Comparison of ENCODE assay signal across 9 cellular contexts in the genomic region with DNA sequence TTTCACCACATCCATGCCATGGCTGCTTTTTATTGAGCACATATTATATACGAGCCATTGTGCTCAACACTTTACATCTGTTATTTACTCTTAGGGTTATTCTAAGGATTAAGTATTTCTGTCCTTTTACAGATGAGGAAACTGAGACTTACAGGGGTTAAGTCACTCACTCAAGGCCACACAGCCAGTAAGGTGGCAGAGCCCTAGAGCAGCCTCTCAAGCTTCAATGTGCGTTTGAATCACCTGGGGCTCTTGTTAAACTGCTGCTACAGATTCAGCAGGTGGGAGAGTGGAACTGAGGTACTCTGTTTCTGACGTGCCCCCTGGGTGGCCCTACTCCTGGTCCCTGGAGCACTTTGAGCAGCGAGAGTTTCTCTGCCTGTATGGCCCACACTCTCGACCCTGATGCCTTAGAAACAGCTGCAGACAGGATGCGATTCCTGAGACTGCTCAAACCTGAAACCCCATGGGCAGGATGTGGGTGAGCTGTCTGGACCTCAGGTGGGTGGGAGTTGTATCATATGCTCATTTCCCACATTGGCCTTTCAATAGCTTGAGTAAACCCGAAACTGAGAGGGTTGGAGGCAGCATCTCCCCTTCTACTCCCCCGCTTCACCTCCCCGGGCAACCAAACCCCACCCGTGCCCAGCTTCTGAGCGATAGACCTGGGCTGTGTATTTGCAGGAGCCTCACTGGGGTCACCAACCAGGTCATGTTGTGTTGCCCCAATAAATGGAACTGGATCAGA.
A peak's percentile ranks its signal among the peaks of the same experiment; 100 is the strongest.
DNase-seq lines count a peak whose midpoint lies in the region; ATAC-seq, FAIRE-seq and TF ChIP-seq lines count a peak whose summit lies in the region.
"Had no signal": no experiment of that assay in that cellular context is flagged by ENCODE, and none has a peak within 500 bp of the region (broad histone marks: within the 10 kb centered on the region; RNA-seq: fewer than 3 reads in every experiment).

No MANE protein-coding gene starts in this region.

- H4K20me1 ChIP-seq in BLaER1 treated with 17β-estradiol and CSF1 and Interleukin-3, amounts not matched to agents 10 nM and 100 nM = no peaks in the 10 kb centered on the region; a peak in 1 of 22 replicates
- H4K20me1 ChIP-seq in MM.1S (ENCODE audit: insufficient read depth, low read length) = no peaks in the 10 kb centered on the region

- peaks cover 10% of the 10 kb centered on the region for H3K79me2 ChIP-seq in MM.1S (ENCODE audit: low read length)

- no peak overlapping the region for H3K4me3 ChIP-seq in BLaER1 treated with 17β-estradiol and CSF1 and Interleukin-3, amounts not matched to agents 10 nM and 100 nM
- peak overlapping the region; percentile 21; the same call in 1 of the 2 replicates for H3K4me3 ChIP-seq in MM.1S (ENCODE audit: low read length)

- H2AFZ ChIP-seq in MM.1S (ENCODE audit: low read length) = no peak overlapping the region

- H3K9me2 ChIP-seq in MM.1S (replicated peaks; ENCODE audit: insufficient read depth, low read length) = no peaks in the 10 kb centered on the region

- no peaks in the 10 kb centered on the region for H3K27me3 ChIP-seq in BLaER1 treated with 17β-estradiol and CSF1 and Interleukin-3, amounts not matched to agents 10 nM and 100 nM
- H3K27me3 ChIP-seq in MM.1S (replicated peaks; ENCODE audit: insufficient read depth, low read length) = no peaks in the 10 kb centered on the region

- DNase-seq in MM.1S = peak; percentile 95
- DNase-seq in activated effector memory CD4-positive, alpha-beta T cell treated with anti-CD3 and anti-CD28 coated beads, Interleukin-2, amount 50 U/mL, for 16 hours = peak; percentile 90
- DNase-seq in stimulated activated CD8-positive, alpha-beta memory T cell treated with anti-CD3 and anti-CD28 coated beads, Interleukin-2, amount 100 ng/mL, for 48 hours (ENCODE audit: low read depth in 2 of 2) = peak; percentile 66 to 72
- DNase-seq in GM03348 (ENCODE audit: low spot score) = no peak
- DNase-seq in H54 (ENCODE audit: insufficient read length, low spot score) = no peak

- no peak overlapping the region for H3K9ac ChIP-seq in BLaER1 treated with 17β-estradiol and CSF1 and Interleukin-3, amounts not matched to agents 10 nM and 100 nM
- H3K9ac ChIP-seq in MM.1S (ENCODE audit: low read length) = peak overlapping the region; percentile 22; the same call in 1 of the 2 replicates

- peaks cover 9 to 16% (median 12%) of the 10 kb centered on the region in 10 experiments; a peak in 19 of 20 replicates for H3K4me1 ChIP-seq in BLaER1 treated with 17β-estradiol and CSF1 and Interleukin-3, amounts not matched to agents 10 nM and 100 nM
- H3K4me1 ChIP-seq in MM.1S (ENCODE audit: low read length) = peaks cover 36% of the 10 kb centered on the region

- no peaks in the 10 kb centered on the region for H3K36me3 ChIP-seq in BLaER1 treated with 17β-estradiol and CSF1 and Interleukin-3, amounts not matched to agents 10 nM and 100 nM
- H3K36me3 ChIP-seq in MM.1S (replicated peaks; ENCODE audit: insufficient read depth, low read length) = no peaks in the 10 kb centered on the region

- H3F3A ChIP-seq in MM.1S (ENCODE audit: insufficient read depth, low read length) = peaks cover 12% of the 10 kb centered on the region

- H3K27ac ChIP-seq in BLaER1 treated with 17β-estradiol and CSF1 and Interleukin-3, amounts not matched to agents 10 nM and 100 nM = no peak overlapping the region
- peak overlapping the region; percentile 81 for H3K27ac ChIP-seq in MM.1S (ENCODE audit: low read length)

- TF ChIP-seq POLR2A in H54 (IDR thresholded peaks at IDR 0.05; ENCODE audit: low read depth, low read length) = no peak

- TF ChIP-seq CTCF in MM.1S (IDR thresholded peaks at IDR 0.05; ENCODE audit: low read length) = no peak

- peak overlapping the region in 9 of 11 experiments; percentile 2 to 56 (median 35); a peak in 15 of 22 replicates for H3K4me2 ChIP-seq in BLaER1 treated with 17β-estradiol and CSF1 and Interleukin-3, amounts not matched to agents 10 nM and 100 nM
- H3K4me2 ChIP-seq in MM.1S (ENCODE audit: low read depth, low read length) = peak overlapping the region; percentile 67

- ATAC-seq in GM21423 (IDR thresholded peaks at IDR 0.05; ENCODE audit: unreplicated experiment) = peak; percentile 97
- no peak for ATAC-seq in SK-N-SH treated with all-trans-retinoic acid at 6 μM for 48 hours

- peaks cover 0 to 11% (median 0%) of the 10 kb centered on the region in 11 experiments; a peak in 4 of 22 replicates for H3K9me3 ChIP-seq in BLaER1 treated with 17β-estradiol and CSF1 and Interleukin-3, amounts not matched to agents 10 nM and 100 nM (replicated peaks in 1 of 11)
- no peaks in the 10 kb centered on the region for H3K9me3 ChIP-seq in MM.1S (replicated peaks; ENCODE audit: insufficient read depth, low read length)

- no peak for FAIRE-seq in H54 (lab: Jason Lieb, UNC)
- FAIRE-seq: TTC549 had no signal

TF ChIP-seq in SK-N-SH treated with all-trans-retinoic acid at 6 μM for 48 hours, 23 proteins besides CTCF, POLR2A, EP300 and RAD21:
- TF ChIP-seq, protein P1, sequence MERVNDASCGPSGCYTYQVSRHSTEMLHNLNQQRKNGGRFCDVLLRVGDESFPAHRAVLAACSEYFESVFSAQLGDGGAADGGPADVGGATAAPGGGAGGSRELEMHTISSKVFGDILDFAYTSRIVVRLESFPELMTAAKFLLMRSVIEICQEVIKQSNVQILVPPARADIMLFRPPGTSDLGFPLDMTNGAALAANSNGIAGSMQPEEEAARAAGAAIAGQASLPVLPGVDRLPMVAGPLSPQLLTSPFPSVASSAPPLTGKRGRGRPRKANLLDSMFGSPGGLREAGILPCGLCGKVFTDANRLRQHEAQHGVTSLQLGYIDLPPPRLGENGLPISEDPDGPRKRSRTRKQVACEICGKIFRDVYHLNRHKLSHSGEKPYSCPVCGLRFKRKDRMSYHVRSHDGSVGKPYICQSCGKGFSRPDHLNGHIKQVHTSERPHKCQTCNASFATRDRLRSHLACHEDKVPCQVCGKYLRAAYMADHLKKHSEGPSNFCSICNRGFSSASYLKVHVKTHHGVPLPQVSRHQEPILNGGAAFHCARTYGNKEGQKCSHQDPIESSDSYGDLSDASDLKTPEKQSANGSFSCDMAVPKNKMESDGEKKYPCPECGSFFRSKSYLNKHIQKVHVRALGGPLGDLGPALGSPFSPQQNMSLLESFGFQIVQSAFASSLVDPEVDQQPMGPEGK (CRISPR knock-in tag; IDR thresholded peaks at IDR 0.05; ENCODE audit: borderline replicate concordance) = no peak
- no peak for TF ChIP-seq ZFP30 (CRISPR knock-in tag; IDR thresholded peaks at IDR 0.05)
- TF ChIP-seq TOX (CRISPR knock-in tag; IDR thresholded peaks at IDR 0.05; ENCODE audit: borderline replicate concordance) = no peak
- no peak for TF ChIP-seq ARNTL (CRISPR knock-in tag; IDR thresholded peaks at IDR 0.05; ENCODE audit: borderline replicate concordance, low read depth)
- no peak for TF ChIP-seq SNAI2 (CRISPR knock-in tag; IDR thresholded peaks at IDR 0.05)
- TF ChIP-seq ZNF565 (CRISPR knock-in tag; conservative IDR thresholded peaks at IDR 0.05; ENCODE audit: low read depth) = no peak
- TF ChIP-seq ZNF8 (CRISPR knock-in tag; IDR thresholded peaks at IDR 0.05) = no peak
- no peak for TF ChIP-seq ZC3H10 (CRISPR knock-in tag; IDR thresholded peaks at IDR 0.05)
- TF ChIP-seq PPARA (CRISPR knock-in tag; IDR thresholded peaks at IDR 0.05; ENCODE audit: borderline replicate concordance) = no peak
- no peak for TF ChIP-seq RARB (CRISPR knock-in tag; IDR thresholded peaks at IDR 0.05)
- no peak for TF ChIP-seq OSR1 (CRISPR knock-in tag; IDR thresholded peaks at IDR 0.05)
- TF ChIP-seq TCF4 (CRISPR knock-in tag; IDR thresholded peaks at IDR 0.05; ENCODE audit: borderline replicate concordance) = no peak
- no peak for TF ChIP-seq CSDC2 (CRISPR knock-in tag; IDR thresholded peaks at IDR 0.05)
- TF ChIP-seq, protein P2, sequence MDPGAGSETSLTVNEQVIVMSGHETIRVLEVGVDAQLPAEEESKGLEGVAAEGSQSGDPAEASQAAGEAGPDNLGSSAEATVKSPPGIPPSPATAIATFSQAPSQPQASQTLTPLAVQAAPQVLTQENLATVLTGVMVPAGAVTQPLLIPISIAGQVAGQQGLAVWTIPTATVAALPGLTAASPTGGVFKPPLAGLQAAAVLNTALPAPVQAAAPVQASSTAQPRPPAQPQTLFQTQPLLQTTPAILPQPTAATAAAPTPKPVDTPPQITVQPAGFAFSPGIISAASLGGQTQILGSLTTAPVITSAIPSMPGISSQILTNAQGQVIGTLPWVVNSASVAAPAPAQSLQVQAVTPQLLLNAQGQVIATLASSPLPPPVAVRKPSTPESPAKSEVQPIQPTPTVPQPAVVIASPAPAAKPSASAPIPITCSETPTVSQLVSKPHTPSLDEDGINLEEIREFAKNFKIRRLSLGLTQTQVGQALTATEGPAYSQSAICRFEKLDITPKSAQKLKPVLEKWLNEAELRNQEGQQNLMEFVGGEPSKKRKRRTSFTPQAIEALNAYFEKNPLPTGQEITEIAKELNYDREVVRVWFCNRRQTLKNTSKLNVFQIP (CRISPR knock-in tag; IDR thresholded peaks at IDR 0.05; ENCODE audit: borderline replicate concordance, low read depth) = no peak
- TF ChIP-seq GLIS3 (CRISPR knock-in tag; IDR thresholded peaks at IDR 0.05) = no peak
- TF ChIP-seq ESRRG (CRISPR knock-in tag; IDR thresholded peaks at IDR 0.05) = no peak
- TF ChIP-seq ISL1 (CRISPR knock-in tag; IDR thresholded peaks at IDR 0.05) = no peak
- no peak for TF ChIP-seq ZNF70 (CRISPR knock-in tag; IDR thresholded peaks at IDR 0.05)

Comparison
In these comparisons a context has a peak if more than half of its experiments do, and no peak if none do; other contexts are left out.
1. DNase-seq: peak in MM.1S (single experiment), activated effector memory CD4-positive, alpha-beta T cell treated with anti-CD3 and anti-CD28 coated beads, Interleukin-2, amount 50 U/mL, for 16 hours (single experiment) and stimulated activated CD8-positive, alpha-beta memory T cell treated with anti-CD3 and anti-CD28 coated beads, Interleukin-2, amount 100 ng/mL, for 48 hours (2 of 2); none in GM03348 (single experiment) and H54 (single experiment).